Comparison of ENCODE assay signal across 18 cellular contexts in the genomic region with DNA sequence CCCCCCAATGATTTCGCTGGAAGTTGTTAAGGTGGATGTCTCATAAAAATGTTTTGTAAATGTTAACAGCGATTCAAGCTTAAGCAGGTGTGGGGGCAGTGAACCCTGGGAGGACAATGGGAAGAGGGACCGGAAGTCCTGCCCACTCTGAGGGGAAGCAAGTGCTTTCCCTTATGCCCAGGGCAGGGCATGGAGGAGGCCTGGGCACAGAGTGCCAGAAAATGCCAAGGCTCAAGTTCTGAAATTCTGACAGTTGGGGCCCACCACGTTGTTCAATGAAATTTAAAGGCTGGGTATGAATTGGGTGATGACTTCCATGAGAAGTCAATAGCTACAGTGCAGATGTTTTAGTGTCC.
"Had no signal": no experiment of that assay in that cellular context is flagged by ENCODE, and none has a peak within 500 bp of the region (broad histone marks: within the 10 kb centered on the region; RNA-seq: fewer than 3 reads in every experiment).

No MANE protein-coding gene starts in this region.

- ATAC-seq: heart right ventricle, lower lobe of right lung had no signal

- H3K9me3 Mint-ChIP-seq: activated B cell treated with CpG ODN at 0.5 μM for 24 hours; activated CD4-positive, alpha-beta T cell treated with anti-CD3 and anti-CD28 coated beads, Interleukin-2, amount 10 ng/mL, durations not matched to agents 24 days and 14 days had no signal

- H3K4me3 Mint-ChIP-seq: activated B cell treated with CpG ODN at 0.5 μM for 24 hours; activated CD4-positive, alpha-beta T cell treated with anti-CD3 and anti-CD28 coated beads, Interleukin-2, amount 10 ng/mL, durations not matched to agents 24 days and 14 days had no signal

- H3K27ac Mint-ChIP-seq: activated B cell treated with CpG ODN at 0.5 μM for 24 hours; activated CD4-positive, alpha-beta T cell treated with anti-CD3 and anti-CD28 coated beads, Interleukin-2, amount 10 ng/mL, durations not matched to agents 24 days and 14 days had no signal

- H3K4me1 Mint-ChIP-seq: activated B cell treated with CpG ODN at 0.5 μM for 24 hours; activated CD4-positive, alpha-beta T cell treated with anti-CD3 and anti-CD28 coated beads, Interleukin-2, amount 10 ng/mL, durations not matched to agents 24 days and 14 days had no signal

- H3K27me3 Mint-ChIP-seq: activated B cell treated with CpG ODN at 0.5 μM for 24 hours; activated CD4-positive, alpha-beta T cell treated with anti-CD3 and anti-CD28 coated beads, Interleukin-2, amount 10 ng/mL, durations not matched to agents 24 days and 14 days had no signal

- H3K9me3 ChIP-seq: breast epithelium, heart right ventricle, lower lobe of right lung had no signal

- H3K36me3 ChIP-seq: breast epithelium, heart right ventricle, lower lobe of right lung, tibial nerve had no signal

- H3K27ac ChIP-seq: breast epithelium, epithelial cell of prostate, heart right ventricle, lower lobe of right lung, tibial nerve had no signal

- H3K4me3 ChIP-seq: breast epithelium, heart right ventricle, lower lobe of right lung, tibial nerve had no signal

- DNase-seq: activated B cell treated with CpG ODN at 0.5 μM for 24 hours; activated CD4-positive, alpha-beta T cell treated with anti-CD3 and anti-CD28 coated beads, Interleukin-2, amount 10 ng/mL, durations not matched to agents 24 days and 14 days; activated CD8-positive, alpha-beta memory T cell treated with anti-CD3 and anti-CD28 coated beads for 24 hours; activated naive CD4-positive, alpha-beta T cell treated with Interleukin-2 at 50 U/mL for 16 hours; aorta; cerebellar nuclear complex; effector memory CD4-positive, alpha-beta T cell; heart right ventricle; left colon; lower lobe of right lung; retina; stimulated activated CD4-positive, alpha-beta T cell treated with anti-CD3 and anti-CD28 coated beads, Interleukin-4, amount 100 ng/mL, for 1 hour; stimulated activated naive CD4-positive, alpha-beta T cell; substantia nigra; T-helper 2 cell had no signal
